In the genomic region with DNA sequence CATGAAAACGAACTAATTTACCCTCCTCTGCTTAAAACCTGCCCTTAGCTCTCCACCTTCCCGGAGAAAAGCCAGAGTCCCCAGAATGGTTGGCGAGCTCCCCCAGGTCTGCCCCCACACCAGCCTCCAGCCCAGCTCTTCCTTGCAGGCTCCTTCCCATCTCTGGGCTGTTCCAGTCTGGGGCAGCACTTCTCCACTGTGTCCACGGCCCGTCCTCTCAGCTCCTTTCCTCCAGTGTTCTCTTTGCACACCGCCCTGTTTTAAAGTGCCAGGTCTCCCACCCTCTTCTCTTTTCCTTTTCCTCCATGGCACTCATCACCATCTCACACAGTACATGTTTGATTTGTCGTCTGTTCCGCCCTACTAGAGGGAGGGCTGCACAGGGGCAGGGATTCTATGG, we compare ENCODE assay signal across 18 cellular contexts. TPM values are rescaled to one million over a fixed set of nuclear protein-coding genes. Genes with fewer than 3 reads are reported as not detected.
DNase-seq lines count a peak whose midpoint lies in the region; ATAC-seq and TF ChIP-seq lines count a peak whose summit lies in the region.
"Had no signal": no experiment of that assay in that cellular context is flagged by ENCODE, and none has a peak within 500 bp of the region (broad histone marks: within the 10 kb centered on the region; RNA-seq: fewer than 3 reads in every experiment).

No MANE protein-coding gene starts in this region.

- H3K4me1 ChIP-seq in liver (ENCODE audit: control insufficient read depth in 4 of 4, insufficient read depth in 4 of 4, low read length in 3 of 4) (peaks cover 14 to 48% (median 32%) of the 10 kb centered on the region in 4 donors), neural progenitor cell (peaks cover 12% of the 10 kb centered on the region)

- DNase-seq in activated naive CD8-positive, alpha-beta T cell treated with anti-CD3 and anti-CD28 coated beads, Interleukin-2, amount 50 U/mL, for 24 hours: no peak
- no peak for DNase-seq in activated naive CD8-positive, alpha-beta T cell treated with anti-CD3 and anti-CD28 coated beads for 36 hours
- DNase-seq in neural progenitor cell (ENCODE audit: low spot score) (no peak), NCI-H748 treated with DMSO at 0.1 percent for 48 hours (lab: John Stamatoyannopoulos, UW) (no peak)
- DNase-seq: AML-193; Caco-2; CD4-positive, alpha-beta T cell; H9; IMR-90 had no signal

- H3K9ac ChIP-seq in liver (ENCODE audit: low read depth in 1 of 2, low read length in 2 of 2): peak overlapping the region in 1 of 2 donors; percentile 31
- no peak overlapping the region for H3K9ac ChIP-seq in neural progenitor cell

- H3K36me3 ChIP-seq in liver (ENCODE audit: control insufficient read depth in 4 of 4, insufficient read depth in 3 of 4, low read depth in 1 of 4, low read length in 3 of 4) (no peaks in the 10 kb centered on the region), neural progenitor cell (no peaks in the 10 kb centered on the region)

- H3K27ac Mint-ChIP-seq in activated naive CD8-positive, alpha-beta T cell treated with anti-CD3 and anti-CD28 coated beads, Interleukin-2, amount 50 U/mL, for 24 hours: no peak overlapping the region
- H3K27ac Mint-ChIP-seq in activated naive CD8-positive, alpha-beta T cell treated with anti-CD3 and anti-CD28 coated beads for 36 hours: no peak overlapping the region
- H3K27ac Mint-ChIP-seq in neural progenitor cell: peak overlapping the region; percentile 72
- H3K27ac Mint-ChIP-seq: CD4-positive, alpha-beta T cell; H9 had no signal

- peak overlapping the region; percentile 17 for H3K4me2 ChIP-seq in neural progenitor cell
- H3K4me2 ChIP-seq: A549 had no signal

- peaks cover 16% of the 10 kb centered on the region for H3F3A ChIP-seq in neural progenitor cell (ENCODE audit: low read depth)

- H3K27me3 ChIP-seq in liver (ENCODE audit: control insufficient read depth in 4 of 4, insufficient read depth in 4 of 4, low read length in 3 of 4) (no peaks in the 10 kb centered on the region), neural progenitor cell (peaks cover 13% of the 10 kb centered on the region)

- H3K9me3 ChIP-seq in liver (ENCODE audit: control insufficient read depth in 4 of 4, low read length in 3 of 4) (no peaks in the 10 kb centered on the region), neural progenitor cell (ENCODE audit: low read depth) (no peaks in the 10 kb centered on the region)
- H3K9me3 ChIP-seq: A549, Caco-2 had no signal

- no peak overlapping the region for H3K4me3 Mint-ChIP-seq in activated naive CD8-positive, alpha-beta T cell treated with anti-CD3 and anti-CD28 coated beads, Interleukin-2, amount 50 U/mL, for 24 hours
- no peak overlapping the region for H3K4me3 Mint-ChIP-seq in activated naive CD8-positive, alpha-beta T cell treated with anti-CD3 and anti-CD28 coated beads for 36 hours
- peak overlapping the region; percentile 5 for H3K4me3 Mint-ChIP-seq in neural progenitor cell
- H3K4me3 Mint-ChIP-seq: CD4-positive, alpha-beta T cell; H9 had no signal

- H3K27me3 Mint-ChIP-seq in activated naive CD8-positive, alpha-beta T cell treated with anti-CD3 and anti-CD28 coated beads, Interleukin-2, amount 50 U/mL, for 24 hours: peaks cover 34% of the 10 kb centered on the region
- H3K27me3 Mint-ChIP-seq in activated naive CD8-positive, alpha-beta T cell treated with anti-CD3 and anti-CD28 coated beads for 36 hours: peaks cover 34% of the 10 kb centered on the region
- peaks cover 28% of the 10 kb centered on the region for H3K27me3 Mint-ChIP-seq in neural progenitor cell (ENCODE audit: insufficient read depth, low read depth)

- H3K4me1 Mint-ChIP-seq in activated naive CD8-positive, alpha-beta T cell treated with anti-CD3 and anti-CD28 coated beads, Interleukin-2, amount 50 U/mL, for 24 hours: no peaks in the 10 kb centered on the region
- no peaks in the 10 kb centered on the region for H3K4me1 Mint-ChIP-seq in activated naive CD8-positive, alpha-beta T cell treated with anti-CD3 and anti-CD28 coated beads for 36 hours
- H3K4me1 Mint-ChIP-seq in neural progenitor cell: peaks cover 21% of the 10 kb centered on the region

- 57% methylated on average over 8 of the region's 8 CpGs for WGBS in liver

- H4K20me1 ChIP-seq in neural progenitor cell (ENCODE audit: low read depth): no peaks in the 10 kb centered on the region

- peak; percentile 28 for ATAC-seq in activated naive CD8-positive, alpha-beta T cell treated with anti-CD3 and anti-CD28 coated beads, Interleukin-2, amount 50 U/mL, for 24 hours
- ATAC-seq in HG02973 (IDR thresholded peaks at IDR 0.05; ENCODE audit: unreplicated experiment) (no peak), HG02798 (IDR thresholded peaks at IDR 0.05; ENCODE audit: poor library complexity, unreplicated experiment) (no peak)
- ATAC-seq: A549 had no signal

- H3K27ac ChIP-seq in liver (ENCODE audit: low read depth in 1 of 2, low read length in 2 of 2) (peak overlapping the region; percentile 76 to 81), neural progenitor cell (peak overlapping the region; percentile 75)
- H3K27ac ChIP-seq: 22Rv1, A549, C4-2B, HL-60 had no signal

- no peaks in the 10 kb centered on the region for H3K36me3 Mint-ChIP-seq in activated naive CD8-positive, alpha-beta T cell treated with anti-CD3 and anti-CD28 coated beads, Interleukin-2, amount 50 U/mL, for 24 hours (ENCODE audit: low read depth)
- no peaks in the 10 kb centered on the region for H3K36me3 Mint-ChIP-seq in activated naive CD8-positive, alpha-beta T cell treated with anti-CD3 and anti-CD28 coated beads for 36 hours
- peaks cover 2% of the 10 kb centered on the region for H3K36me3 Mint-ChIP-seq in neural progenitor cell

- TF ChIP-seq CTCF in liver (IDR thresholded peaks at IDR 0.05; ENCODE audit: low read depth, low read length, missing input control) (no peak), neural progenitor cell (IDR thresholded peaks at IDR 0.05) (no peak)

- TF ChIP-seq RAD21 in liver (IDR thresholded peaks at IDR 0.05): no peak

- no peaks in the 10 kb centered on the region for H3K79me2 ChIP-seq in neural progenitor cell (ENCODE audit: low read depth)

- no peak overlapping the region for H2AFZ ChIP-seq in neural progenitor cell (replicated peaks)

- H3K9me3 Mint-ChIP-seq in activated naive CD8-positive, alpha-beta T cell treated with anti-CD3 and anti-CD28 coated beads, Interleukin-2, amount 50 U/mL, for 24 hours: no peaks in the 10 kb centered on the region
- no peaks in the 10 kb centered on the region for H3K9me3 Mint-ChIP-seq in activated naive CD8-positive, alpha-beta T cell treated with anti-CD3 and anti-CD28 coated beads for 36 hours
- H3K9me3 Mint-ChIP-seq in neural progenitor cell: peaks cover 17% of the 10 kb centered on the region
- H3K9me3 Mint-ChIP-seq: CD4-positive, alpha-beta T cell had no signal

- H3K4me3 ChIP-seq in liver (ENCODE audit: low read depth in 1 of 3, low read length in 3 of 3) (peak overlapping the region; percentile 6 to 53 (median 39)), neural progenitor cell (no peak overlapping the region)
- H3K4me3 ChIP-seq: A549 had no signal

TF ChIP-seq in liver, 16 proteins besides CTCF, POLR2A, EP300 and RAD21 (continues in another document):
- TF ChIP-seq ZBTB33 (IDR thresholded peaks at IDR 0.05): no peak
- TF ChIP-seq RXRA (IDR thresholded peaks at IDR 0.05): no peak
- TF ChIP-seq, protein P1, sequence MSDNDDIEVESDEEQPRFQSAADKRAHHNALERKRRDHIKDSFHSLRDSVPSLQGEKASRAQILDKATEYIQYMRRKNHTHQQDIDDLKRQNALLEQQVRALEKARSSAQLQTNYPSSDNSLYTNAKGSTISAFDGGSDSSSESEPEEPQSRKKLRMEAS (IDR thresholded peaks at IDR 0.05): no peak
- TF ChIP-seq FOXA2 (IDR thresholded peaks at IDR 0.05): no peak
- TF ChIP-seq SP1 (IDR thresholded peaks at IDR 0.05): no peak
- no peak for TF ChIP-seq FOXA1 (IDR thresholded peaks at IDR 0.05)
- TF ChIP-seq HNF4A (conservative IDR thresholded peaks at IDR 0.05): no peak
- TF ChIP-seq YY1 (IDR thresholded peaks at IDR 0.05): no peak
- TF ChIP-seq EGR1 (IDR thresholded peaks at IDR 0.05; ENCODE audit: low read depth in 2 of 2): no peak
- no peak for TF ChIP-seq GABPA (IDR thresholded peaks at IDR 0.05 in 1 of 2, conservative IDR thresholded peaks at IDR 0.05 in 1 of 2)
- TF ChIP-seq HNF4G (IDR thresholded peaks at IDR 0.05): no peak

RNA-seq across cellular contexts. Expression of gene PCSK9, which starts 6.1 kb away (rescaled TPM):
- not detected for total RNA-seq in activated naive CD8-positive, alpha-beta T cell treated with anti-CD3 and anti-CD28 coated beads for 36 hours
- 100 to 1,000 TPM in 1 of 2 donors, 10 to 100 TPM in 1; 68.2 to 112 TPM for total RNA-seq in liver
- 10 to 100 TPM; 10.8 to 48.9 TPM for polyA plus RNA-seq in liver
- 4.5 and 13.7 TPM in 2 replicates for total RNA-seq in neural progenitor cell (ENCODE audit: low replicate concordance)
- total RNA-seq: CD4-positive, alpha-beta T cell had no signal

RNA-seq across cellular contexts. Expression of gene BSND, which starts 34.5 kb away (rescaled TPM):
- total RNA-seq in activated naive CD8-positive, alpha-beta T cell treated with anti-CD3 and anti-CD28 coated beads for 36 hours: not detected
- total RNA-seq in liver (under 1 TPM in 1 of 2 donors, not detected in 1; 0.14 TPM), neural progenitor cell (ENCODE audit: low replicate concordance) (not detected in 2 replicates)
- not detected for polyA plus RNA-seq in liver
- total RNA-seq: Caco-2; CD4-positive, alpha-beta T cell; HT1080; IMR-90 had no signal
- polyA plus RNA-seq: A549, BJ, IMR-90 had no signal

RNA-seq across cellular contexts. Expression of gene TMEM61, which starts 52.8 kb away (rescaled TPM):
- total RNA-seq in activated naive CD8-positive, alpha-beta T cell treated with anti-CD3 and anti-CD28 coated beads for 36 hours: not detected
- total RNA-seq in liver: not detected
- polyA plus RNA-seq in liver: not detected
- not detected in 2 replicates for total RNA-seq in neural progenitor cell (ENCODE audit: low replicate concordance)
- total RNA-seq: Caco-2; CD4-positive, alpha-beta T cell; HT1080; IMR-90 had no signal
- polyA plus RNA-seq: BJ, IMR-90 had no signal
